Comparison of ENCODE assay signal across 8 cellular contexts in the genomic region with DNA sequence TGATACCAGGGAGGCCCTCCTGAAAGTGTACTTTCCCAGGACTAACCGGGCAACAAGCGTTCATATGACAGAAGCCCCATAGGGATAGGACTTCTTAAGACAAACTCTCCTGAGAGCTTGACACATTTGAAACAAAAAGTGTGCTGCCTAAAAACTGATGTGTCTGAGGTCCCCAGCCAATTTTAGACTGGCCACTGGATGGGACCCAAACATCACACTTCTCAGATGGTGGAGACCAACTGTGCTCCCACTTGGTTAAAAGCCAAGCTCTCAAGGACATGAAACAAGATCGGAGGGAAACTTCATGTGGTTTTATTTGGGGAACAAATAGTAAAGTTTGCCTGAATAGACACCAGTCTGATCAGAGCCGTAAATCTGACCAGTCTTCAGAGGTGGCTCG.
DNase-seq lines count a peak whose midpoint lies in the region; ATAC-seq lines count a peak whose summit lies in the region.
"Not testable (repeated sequence)": the region's sequence is repeated elsewhere in the genome, so short reads cannot be mapped to it uniquely, and the experiment has no call there.

No MANE protein-coding gene starts in this region.

- peak overlapping the region in 9 of 10 experiments; percentile 5 to 44 (median 25); a peak in 7 of 20 replicates for H3K4me3 ChIP-seq in BLaER1 treated with 17β-estradiol and CSF1 and Interleukin-3, amounts not matched to agents 10 nM and 100 nM
- peak overlapping the region; percentile 50 for H3K4me3 ChIP-seq in SJCRH30

- not testable (repeated sequence) for H3K4me1 Mint-ChIP-seq in activated naive CD8-positive, alpha-beta T cell treated with anti-CD3 and anti-CD28 coated beads, Interleukin-2, amount 50 U/mL, for 24 hours
- peaks cover 15% of the 10 kb centered on the region for H3K4me1 Mint-ChIP-seq in memory B cell

- H3K4me2 ChIP-seq in BLaER1 treated with 17β-estradiol and CSF1 and Interleukin-3, amounts not matched to agents 10 nM and 100 nM = peak overlapping the region; percentile 80 to 88 (median 82)

- H3K27me3 ChIP-seq in BLaER1 treated with 17β-estradiol and CSF1 and Interleukin-3, amounts not matched to agents 10 nM and 100 nM; SJCRH30: not testable (repeated sequence)

- H3K27me3 Mint-ChIP-seq in activated naive CD8-positive, alpha-beta T cell treated with anti-CD3 and anti-CD28 coated beads, Interleukin-2, amount 50 U/mL, for 24 hours; memory B cell: not testable (repeated sequence)

- H3K4me1 ChIP-seq in BLaER1 treated with 17β-estradiol and CSF1 and Interleukin-3, amounts not matched to agents 10 nM and 100 nM = peaks cover 7 to 50% (median 37%) of the 10 kb centered on the region in 10 experiments
- not testable (repeated sequence) for H3K4me1 ChIP-seq in SJCRH30

- not testable (repeated sequence) for H3K9me3 Mint-ChIP-seq in activated naive CD8-positive, alpha-beta T cell treated with anti-CD3 and anti-CD28 coated beads, Interleukin-2, amount 50 U/mL, for 24 hours; memory B cell

- H3K36me3 Mint-ChIP-seq in activated naive CD8-positive, alpha-beta T cell treated with anti-CD3 and anti-CD28 coated beads, Interleukin-2, amount 50 U/mL, for 24 hours (ENCODE audit: low read depth); memory B cell: not testable (repeated sequence)

- not testable (repeated sequence) for H3K36me3 ChIP-seq in BLaER1 treated with 17β-estradiol and CSF1 and Interleukin-3, amounts not matched to agents 10 nM and 100 nM; SJCRH30

- peak overlapping the region; percentile 75 for H3K27ac Mint-ChIP-seq in activated naive CD8-positive, alpha-beta T cell treated with anti-CD3 and anti-CD28 coated beads, Interleukin-2, amount 50 U/mL, for 24 hours
- H3K27ac Mint-ChIP-seq in memory B cell = peak overlapping the region; percentile 77

- ATAC-seq in GM18868 (IDR thresholded peaks at IDR 0.05; ENCODE audit: unreplicated experiment) (peak; percentile 10), GM21390 (IDR thresholded peaks at IDR 0.05; ENCODE audit: unreplicated experiment) (peak; percentile 17), HG02798 (IDR thresholded peaks at IDR 0.05; ENCODE audit: poor library complexity, unreplicated experiment) (peak; percentile 20), HG03342 (IDR thresholded peaks at IDR 0.05; ENCODE audit: unreplicated experiment) (peak; percentile 1), memory B cell (ENCODE audit: low read depth) (peak; percentile 8)
- ATAC-seq in activated naive CD8-positive, alpha-beta T cell treated with anti-CD3 and anti-CD28 coated beads, Interleukin-2, amount 50 U/mL, for 24 hours = not testable (repeated sequence)

- H3K27ac ChIP-seq in BLaER1 treated with 17β-estradiol and CSF1 and Interleukin-3, amounts not matched to agents 10 nM and 100 nM = peak overlapping the region in 10 of 11 experiments; percentile 20 to 70 (median 50); a peak in 13 of 22 replicates
- H3K27ac ChIP-seq in SJCRH30 = peak overlapping the region; percentile 83

- DNase-seq in SJCRH30 = peak in 1 of 2 experiments; percentile 39
- not testable (repeated sequence) for DNase-seq in activated naive CD8-positive, alpha-beta T cell treated with anti-CD3 and anti-CD28 coated beads, Interleukin-2, amount 50 U/mL, for 24 hours; memory B cell (ENCODE audit: low spot score in 2 of 2)

- H4K20me1 ChIP-seq in BLaER1 treated with 17β-estradiol and CSF1 and Interleukin-3, amounts not matched to agents 10 nM and 100 nM = not testable (repeated sequence)

- H3K4me3 Mint-ChIP-seq in activated naive CD8-positive, alpha-beta T cell treated with anti-CD3 and anti-CD28 coated beads, Interleukin-2, amount 50 U/mL, for 24 hours = peak overlapping the region; percentile 55
- peak overlapping the region; percentile 63 for H3K4me3 Mint-ChIP-seq in memory B cell

- peak overlapping the region in 9 of 11 experiments; percentile 31 to 57 (median 49); a peak in 12 of 22 replicates for H3K9ac ChIP-seq in BLaER1 treated with 17β-estradiol and CSF1 and Interleukin-3, amounts not matched to agents 10 nM and 100 nM

- not testable (repeated sequence) for H3K9me3 ChIP-seq in BLaER1 treated with 17β-estradiol and CSF1 and Interleukin-3, amounts not matched to agents 10 nM and 100 nM (replicated peaks in 1 of 11); SJCRH30 (replicated peaks)
